In genomic region chr16:47533744-47534292, GRCh38 we compare ENCODE assay signal across 29 cellular contexts.
"Had no signal": no experiment of that assay in that cellular context is flagged by ENCODE, and none has a peak within 500 bp of the region (broad histone marks: within the 10 kb centered on the region; RNA-seq: fewer than 3 reads in every experiment).

No MANE protein-coding gene starts in this region.

- H3K27ac Mint-ChIP-seq: activated CD4-positive, alpha-beta memory T cell treated with anti-CD3 and anti-CD28 coated beads, Interleukin-2, amount 10 ng/mL, durations not matched to agents 7 days and 5 days; activated CD4-positive, alpha-beta T cell treated with anti-CD3 and anti-CD28 coated beads, Interleukin-2, amount 10 ng/mL, durations not matched to agents 7 days and 5 days; activated naive CD4-positive, alpha-beta T cell treated with anti-CD3 and anti-CD28 coated beads, Interleukin-2, amount 10 ng/mL, durations not matched to agents 7 days and 5 days; activated naive CD4-positive, alpha-beta T cell treated with anti-CD3 and anti-CD28 coated beads, Interleukin-2, amount 50 U/mL, for 72 hours; activated T-cell treated with anti-CD3 and anti-CD28 coated beads, Interleukin-2, amount 50 U/mL, for 24 hours; dendritic cell treated with granulocyte-macrophage colony-stimulating factor and Interleukin-4, amounts not matched to agents 40 ng/mL and 50 ng/mL, for 4 days; endodermal cell had no signal

- ATAC-seq: activated naive CD4-positive, alpha-beta T cell treated with anti-CD3 and anti-CD28 coated beads, Interleukin-2, amount 50 U/mL, for 72 hours; activated T-cell treated with anti-CD3 and anti-CD28 coated beads, Interleukin-2, amount 50 U/mL, for 72 hours; esophagus mucosa had no signal

- H3K4me1 Mint-ChIP-seq: central memory CD8-positive, alpha-beta T cell had no signal

- DNase-seq: activated CD4-positive, alpha-beta memory T cell treated with anti-CD3 and anti-CD28 coated beads, Interleukin-2, amount 10 ng/mL, durations not matched to agents 7 days and 5 days; activated CD4-positive, alpha-beta T cell treated with anti-CD3 and anti-CD28 coated beads for 1 hour; activated CD4-positive, alpha-beta T cell treated with anti-CD3 and anti-CD28 coated beads for 4 hours; activated CD4-positive, alpha-beta T cell treated with anti-CD3 and anti-CD28 coated beads, Interleukin-2, amount 10 ng/mL, durations not matched to agents 7 days and 5 days; activated CD4-positive, alpha-beta T cell treated with anti-CD3 and anti-CD28 coated beads, Interleukin-2, amount 50 U/mL, for 4 hours; activated CD8-positive, alpha-beta memory T cell treated with anti-CD3 and anti-CD28 coated beads, Interleukin-2, amount 50 U/mL, for 48 hours; activated gamma-delta T cell; activated naive CD4-positive, alpha-beta T cell; activated naive CD4-positive, alpha-beta T cell treated with anti-CD3 and anti-CD28 coated beads, Interleukin-2, amount 10 ng/mL, durations not matched to agents 7 days and 5 days; activated T-cell treated with anti-CD3 and anti-CD28 coated beads for 4 hours; activated T-cell treated with anti-CD3 and anti-CD28 coated beads, Interleukin-2, amount 50 U/mL, for 24 hours; activated T-cell treated with anti-CD3 and anti-CD28 coated beads, Interleukin-2, amount 50 U/mL, for 72 hours; amniotic stem cell; brain microvascular endothelial cell; effector memory CD4-positive, alpha-beta T cell; endodermal cell; foreskin fibroblast; glutamatergic neuron; heart left ventricle; T-helper 1 cell; T-helper 2 cell had no signal

- H3K27me3 Mint-ChIP-seq: activated CD4-positive, alpha-beta memory T cell treated with anti-CD3 and anti-CD28 coated beads, Interleukin-2, amount 10 ng/mL, durations not matched to agents 7 days and 5 days; activated CD4-positive, alpha-beta T cell treated with anti-CD3 and anti-CD28 coated beads, Interleukin-2, amount 10 ng/mL, durations not matched to agents 7 days and 5 days; activated naive CD4-positive, alpha-beta T cell treated with anti-CD3 and anti-CD28 coated beads, Interleukin-2, amount 10 ng/mL, durations not matched to agents 7 days and 5 days; activated T-cell treated with anti-CD3 and anti-CD28 coated beads, Interleukin-2, amount 50 U/mL, for 24 hours; central memory CD8-positive, alpha-beta T cell; dendritic cell treated with granulocyte-macrophage colony-stimulating factor and Interleukin-4, amounts not matched to agents 40 ng/mL and 50 ng/mL, for 4 days had no signal

- H3K4me3 Mint-ChIP-seq: activated CD4-positive, alpha-beta memory T cell treated with anti-CD3 and anti-CD28 coated beads, Interleukin-2, amount 10 ng/mL, durations not matched to agents 7 days and 5 days; activated CD4-positive, alpha-beta T cell treated with anti-CD3 and anti-CD28 coated beads, Interleukin-2, amount 10 ng/mL, durations not matched to agents 7 days and 5 days; activated naive CD4-positive, alpha-beta T cell treated with anti-CD3 and anti-CD28 coated beads, Interleukin-2, amount 10 ng/mL, durations not matched to agents 7 days and 5 days; activated T-cell treated with anti-CD3 and anti-CD28 coated beads, Interleukin-2, amount 50 U/mL, for 24 hours; activated T-cell treated with anti-CD3 and anti-CD28 coated beads, Interleukin-2, amount 50 U/mL, for 72 hours; central memory CD8-positive, alpha-beta T cell; dendritic cell treated with granulocyte-macrophage colony-stimulating factor and Interleukin-4, amounts not matched to agents 40 ng/mL and 50 ng/mL, for 4 days; endodermal cell had no signal

- FAIRE-seq: astrocyte, frontal cortex had no signal

- H3K4me3 ChIP-seq: coronary artery, dorsolateral prefrontal cortex, heart left ventricle had no signal

- H3K9me3 Mint-ChIP-seq: central memory CD8-positive, alpha-beta T cell had no signal
